24 cellular contexts compared by ENCODE assay signal in genomic region chr3:111286749-111287148, GRCh38.
"Had no signal": no experiment of that assay in that cellular context is flagged by ENCODE, and none has a peak within 500 bp of the region (broad histone marks: within the 10 kb centered on the region; RNA-seq: fewer than 3 reads in every experiment).

No MANE protein-coding gene starts in this region.

- H3K4me3 Mint-ChIP-seq: mesothelial cell of epicardium; naive B cell; naive thymus-derived CD8-positive, alpha-beta T cell had no signal

- H3K27me3 ChIP-seq: dorsolateral prefrontal cortex, esophagus muscularis mucosa, gastrocnemius medialis, heart right ventricle, left lung had no signal

- H3K4me3 ChIP-seq: coronary artery, dorsolateral prefrontal cortex, esophagus muscularis mucosa, gastrocnemius medialis, heart right ventricle, left lung, lower lobe of right lung, mucosa of descending colon had no signal

- H3K27ac ChIP-seq: coronary artery, dorsolateral prefrontal cortex, esophagus muscularis mucosa, gastrocnemius medialis, heart right ventricle, left lung, lower lobe of right lung had no signal

- FAIRE-seq: endothelial cell of umbilical vein, islet of Langerhans, keratinocyte had no signal

- H3K4me1 ChIP-seq: esophagus muscularis mucosa, gastrocnemius medialis, heart right ventricle, left lung, lower lobe of right lung had no signal

- H3K36me3 Mint-ChIP-seq: mesothelial cell of epicardium; naive B cell; naive thymus-derived CD8-positive, alpha-beta T cell had no signal

- H3K27me3 Mint-ChIP-seq: naive B cell; naive thymus-derived CD8-positive, alpha-beta T cell had no signal

- H3K9me3 ChIP-seq: esophagus muscularis mucosa, gastrocnemius medialis, heart right ventricle, left lung, lower lobe of right lung, mucosa of descending colon had no signal

- H3K27ac Mint-ChIP-seq: mesothelial cell of epicardium; naive B cell; naive thymus-derived CD8-positive, alpha-beta T cell had no signal

- H3K9me3 Mint-ChIP-seq: naive thymus-derived CD8-positive, alpha-beta T cell had no signal

- H3K36me3 ChIP-seq: esophagus muscularis mucosa, gastrocnemius medialis, heart right ventricle, left lung, lower lobe of right lung had no signal

- ATAC-seq: gastrocnemius medialis; heart right ventricle; left cardiac atrium; left lung; left ventricle myocardium superior; lower lobe of right lung; mucosa of descending colon; naive thymus-derived CD8-positive, alpha-beta T cell had no signal

- DNase-seq: dermis blood vessel endothelial cell; dorsolateral prefrontal cortex; effector CD4-positive, alpha-beta T cell; effector memory CD4-positive, alpha-beta T cell; foreskin melanocyte; gastrocnemius medialis; glutamatergic neuron; head of caudate nucleus; heart right ventricle; hippocampal formation; left cardiac atrium; left lung; left ventricle myocardium superior; lower lobe of right lung; mesenchymal stem cell; mucosa of descending colon; naive B cell; naive thymus-derived CD8-positive, alpha-beta T cell had no signal

- H3K4me1 Mint-ChIP-seq: mesothelial cell of epicardium, naive B cell had no signal
